ENCODE assay signal across 8 cellular contexts in the genomic region with DNA sequence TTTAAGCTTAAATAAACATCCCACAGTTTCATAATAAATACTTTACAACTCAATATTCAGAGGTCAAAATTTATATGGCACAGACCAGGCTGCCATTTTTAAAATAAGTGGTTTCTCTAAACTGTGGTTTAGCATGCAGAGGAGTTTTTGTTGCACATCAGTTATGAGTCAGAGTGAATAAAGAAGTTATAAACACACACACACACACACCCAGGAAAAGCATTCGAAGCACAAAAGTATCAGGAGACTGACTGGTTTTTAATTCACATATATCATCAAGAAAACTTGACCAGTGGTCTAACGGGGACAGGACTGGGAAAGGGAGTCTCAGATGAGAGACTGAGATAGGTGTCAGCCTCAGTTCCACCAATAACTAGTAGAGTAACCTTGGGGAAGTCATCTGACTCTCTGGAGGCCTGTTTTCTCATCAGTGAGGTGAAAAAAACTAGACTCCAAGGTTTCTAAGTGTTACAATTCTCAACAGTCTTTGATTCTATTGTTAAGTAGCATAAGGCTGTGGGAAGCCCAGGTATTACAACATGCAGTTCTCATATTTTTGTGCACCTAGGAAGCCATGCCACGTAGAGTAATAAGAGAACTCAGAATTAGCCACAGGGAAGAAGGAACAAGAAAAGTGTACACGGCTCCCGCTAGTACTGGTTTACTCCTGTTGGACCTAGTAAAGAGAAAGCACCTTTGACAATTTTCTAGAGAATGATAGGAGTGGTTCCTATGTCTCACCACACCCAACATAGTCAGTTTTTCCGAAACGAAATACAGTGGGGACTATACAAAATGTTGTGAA. TPM values are rescaled to one million over a fixed set of nuclear protein-coding genes. Genes with fewer than 3 reads are reported as not detected.
DNase-seq lines count a peak whose midpoint lies in the region; ATAC-seq and TF ChIP-seq lines count a peak whose summit lies in the region.

No MANE protein-coding gene starts in this region.

- H3K36me3 Mint-ChIP-seq in MCF 10A (ENCODE audit: insufficient read depth, unreplicated experiment), result peaks cover 29% of the 10 kb centered on the region

- peaks cover 35% of the 10 kb centered on the region for H4K20me1 ChIP-seq in OCI-LY7 (ENCODE audit: insufficient read depth, low read length)

- no peaks in the 10 kb centered on the region for H3K9me2 ChIP-seq in OCI-LY7 (ENCODE audit: insufficient read depth, low read length)

- no peak overlapping the region for H2AFZ ChIP-seq in OCI-LY7 (ENCODE audit: low read length)

- no peaks in the 10 kb centered on the region for H3K27me3 ChIP-seq in mucosa of rectum (ENCODE audit: control insufficient read depth in 2 of 2, insufficient read depth in 2 of 2, low read length in 2 of 2)

- ATAC-seq in GM19328 (IDR thresholded peaks at IDR 0.05; ENCODE audit: unreplicated experiment), result no peak

- H3K9me3 ChIP-seq in OCI-LY7 (ENCODE audit: low read length) (peaks cover 12% of the 10 kb centered on the region; the same call in 1 of the 2 replicates), mucosa of rectum (ENCODE audit: control insufficient read depth in 2 of 2, low read length in 2 of 2) (no peaks in the 10 kb centered on the region)

- BruUV-seq in OCI-LY7 (replicated peaks; lab: Mats Ljungman, UMichigan) (no TSS peak), MCF 10A (replicated peaks; lab: Mats Ljungman, UMichigan) (TSS peak; percentile 78)

- peaks cover 26% of the 10 kb centered on the region for H3K4me1 Mint-ChIP-seq in MCF 10A (ENCODE audit: insufficient read depth, unreplicated experiment)

- peak overlapping the region; percentile 86 for H3K4me3 ChIP-seq in OCI-LY7 (ENCODE audit: low read depth, low read length, poor library complexity, severe bottlenecking)
- H3K4me3 ChIP-seq in mucosa of rectum (ENCODE audit: low read length in 2 of 2), result peak overlapping the region; percentile 50 to 64

- H3K9me3 Mint-ChIP-seq in MCF 10A (ENCODE audit: unreplicated experiment), result no peaks in the 10 kb centered on the region

- intact Hi-C loops in OCI-LY7 (cut with micrococcal nuclease; ENCODE audit: unreplicated experiment) (no loop called here), MCF 10A (cut with micrococcal nuclease) (loop anchor here (1.0 to 5.0 kb wide), 2 partner anchors 23 to 41 kb away; no protein-coding TSS in a partner anchor)

- H3K36me3 ChIP-seq in OCI-LY7 (ENCODE audit: insufficient read depth, low read length) (peaks cover 26% of the 10 kb centered on the region), mucosa of rectum (ENCODE audit: control insufficient read depth in 2 of 2, insufficient read depth in 2 of 2, low read length in 2 of 2) (no peaks in the 10 kb centered on the region)

- peaks cover 99% of the 10 kb centered on the region for H3K79me2 ChIP-seq in OCI-LY7 (ENCODE audit: insufficient read depth, low read depth, low read length)

- peak overlapping the region; percentile 88 for H3K4me2 ChIP-seq in OCI-LY7 (ENCODE audit: low read length)

- no peaks in the 10 kb centered on the region for H3K27me3 Mint-ChIP-seq in MCF 10A (ENCODE audit: insufficient read depth, unreplicated experiment)

- TF ChIP-seq CTCF in OCI-LY7 (conservative IDR thresholded peaks at IDR 0.05; ENCODE audit: low read length) (no peak), MCF 10A (IDR thresholded peaks at IDR 0.05; ENCODE audit: unreplicated experiment) (no peak)

- H3K27ac ChIP-seq in OCI-LY7 (ENCODE audit: low read depth, low read length, poor library complexity, severe bottlenecking) (no peak overlapping the region), mucosa of rectum (ENCODE audit: low read depth in 2 of 2, low read length in 2 of 2) (peak overlapping the region; percentile 95 to 99)

- peak overlapping the region; percentile 96 for H3K4me3 Mint-ChIP-seq in MCF 10A (ENCODE audit: unreplicated experiment)

- H3K9ac ChIP-seq in mucosa of rectum (ENCODE audit: low read depth in 1 of 2, low read length in 2 of 2), result peak overlapping the region; percentile 60 to 71

- peaks cover 39% of the 10 kb centered on the region for H3K4me1 ChIP-seq in OCI-LY7 (ENCODE audit: insufficient read depth, low read length, poor library complexity, severe bottlenecking)
- H3K4me1 ChIP-seq in mucosa of rectum (ENCODE audit: control insufficient read depth in 2 of 2, insufficient read depth in 2 of 2, low read length in 2 of 2), result peaks cover 43 to 55% of the 10 kb centered on the region in 2 donors

- peak overlapping the region; percentile 97 for H3K27ac Mint-ChIP-seq in MCF 10A (ENCODE audit: low read depth, unreplicated experiment)

- DNase-seq in stimulated activated CD8-positive, alpha-beta memory T cell treated with anti-CD3 and anti-CD28 coated beads, Interleukin-15, amount 100 ng/mL, for 1 hour (ENCODE audit: low read depth), result peak; percentile 13
- DNase-seq in stimulated activated CD8-positive, alpha-beta memory T cell treated with anti-CD3 and anti-CD28 coated beads, Interleukin-4, amount 100 ng/mL, for 48 hours, result no peak
- DNase-seq in OCI-LY7 (ENCODE audit: low spot score) (no peak), MCF 10A (ENCODE audit: unreplicated experiment) (peak; percentile 93), globus pallidus (ENCODE audit: low spot score) (no peak), NCI-H187 (lab: John Stamatoyannopoulos, UW) (no peak)

- CTCF ChIA-PET in OCI-LY7 (lab: Charles Lee; ENCODE audit: unreplicated experiment) (no interaction called here), MCF 10A (lab: Yijun Ruan, JAX) (interaction anchor here (0.7 to 5.4 kb wide), 5 partner anchors 21 to 181 kb away, joined by 3 to 35 read pairs (median 6); no protein-coding TSS in a partner anchor)

- POLR2A ChIA-PET in OCI-LY7 (lab: Charles Lee), result interaction anchor here (0.6 to 1.5 kb wide), 4 partner anchors 12 to 201 kb away, joined by 3 to 6 read pairs (median 4); no protein-coding TSS in a partner anchor
- POLR2A ChIA-PET in MCF 10A (lab: Yijun Ruan, JAX), result interaction anchor here (0.6 to 11.6 kb wide), 11 partner anchors 17 to 579 kb away, joined by 3 to 336 read pairs (median 5); partner anchors contain the start of genes ANKRD13A, ARPC3, FAM216A and GPN3

RNA-seq across cellular contexts. Expression of gene PPTC7, which starts 5.2 kb away (rescaled TPM):
- 8.3 and 11.4 TPM in 2 replicates for total RNA-seq in OCI-LY7 (2014; rRNA removed; shearing (Covaris generic))
- total RNA-seq in OCI-LY7 (2022) (29.7 and 30.6 TPM in 2 replicates), MCF 10A (2022) (32.0 and 36.5 TPM in 2 replicates)

RNA-seq across cellular contexts. Expression of gene TCTN1, which starts 36.0 kb away (rescaled TPM):
- total RNA-seq in OCI-LY7 (2014; rRNA removed; shearing (Covaris generic)), result 4.0 and 8.7 TPM in 2 replicates
- total RNA-seq in OCI-LY7 (2022) (19.9 and 21.0 TPM in 2 replicates), MCF 10A (2022) (36.5 and 38.9 TPM in 2 replicates)

Comparison
In these comparisons a context has a peak if more than half of its experiments do, and no peak if none do; other contexts are left out.
1. DNase-seq: peak in stimulated activated CD8-positive, alpha-beta memory T cell treated with anti-CD3 and anti-CD28 coated beads, Interleukin-15, amount 100 ng/mL, for 1 hour (single experiment) and MCF 10A (single experiment); none in stimulated activated CD8-positive, alpha-beta memory T cell treated with anti-CD3 and anti-CD28 coated beads, Interleukin-4, amount 100 ng/mL, for 48 hours (single experiment), OCI-LY7 (single experiment), globus pallidus (single experiment) and NCI-H187 (0 of 2).